ENCODE assay signal across 14 cellular contexts in the genomic region with DNA sequence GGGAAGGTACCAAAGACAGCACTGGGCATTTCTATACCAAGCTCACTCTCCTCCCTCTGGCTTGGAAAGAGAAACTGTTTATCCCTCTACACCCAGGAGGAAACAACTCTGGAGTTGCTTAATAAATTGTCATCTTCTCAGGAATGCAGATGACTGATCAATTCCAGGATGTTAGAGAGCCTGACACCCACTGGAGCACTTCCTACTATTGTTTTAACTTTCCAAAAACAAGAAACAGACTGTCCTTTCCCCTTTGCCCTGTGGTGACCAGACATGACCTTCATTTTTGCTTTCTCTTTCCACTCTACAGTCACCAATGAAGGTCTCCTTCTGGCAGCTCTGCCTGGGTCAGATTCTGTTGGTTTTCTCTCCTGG. TPM values are rescaled to one million over a fixed set of nuclear protein-coding genes. Genes with fewer than 3 reads are reported as not detected.
DNase-seq lines count a peak whose midpoint lies in the region; ATAC-seq, FAIRE-seq and TF ChIP-seq lines count a peak whose summit lies in the region.
"Had no signal": no experiment of that assay in that cellular context is flagged by ENCODE, and none has a peak within 500 bp of the region (broad histone marks: within the 10 kb centered on the region; RNA-seq: fewer than 3 reads in every experiment).

No MANE protein-coding gene starts in this region.

- peak overlapping the region; percentile 81 for H3K27ac Mint-ChIP-seq in activated T-helper 17 cell treated with anti-CD3 and anti-CD28 coated beads, Interleukin-2, amount 50 U/mL, for 72 hours

- DNase-seq in right cardiac atrium (no peak), small intestine (peak; percentile 12), osteoblast (ENCODE audit: insufficient read length, low spot score, missing footprints) (no peak), activated gamma-delta T cell (lab: John Stamatoyannopoulos, UW) (no peak), COLO668 (lab: John Stamatoyannopoulos, UW; ENCODE audit: unreplicated experiment) (no peak), ACHN (no peak)
- DNase-seq: foreskin fibroblast, mesendoderm, NCI-H1105 treated with DMSO at 0.1 percent for 48 hours, WERI-Rb-1 had no signal

- H3K4me2 ChIP-seq in Loucy (ENCODE audit: low read depth, low read length, poor library complexity, severe bottlenecking), result peak overlapping the region; percentile 41
- H3K4me2 ChIP-seq in osteoblast (ENCODE audit: insufficient read depth, low read length), result no peak overlapping the region

- H3K4me3 Mint-ChIP-seq in activated T-helper 17 cell treated with anti-CD3 and anti-CD28 coated beads, Interleukin-2, amount 50 U/mL, for 72 hours, result peak overlapping the region; percentile 55

- in situ Hi-C loops in ACHN (cut with HindIII; ENCODE audit: low pct_ligation_motif_present, low pct_unique_long_range_greater_than_20kb, low sequenced_read_pairs), result no loop called here

- intact Hi-C loops in right cardiac atrium (cut with DNase I), result loop anchor here in 1 of 4 donors (5.0 kb wide), 1 partner anchor 41 kb away; no protein-coding TSS in a partner anchor

- H3K9me3 ChIP-seq in Loucy (ENCODE audit: insufficient read depth, low read depth, low read length), result 0 out of 2 replicates have a peak, but pooled peaks cover 1% of the 10 kb centered on the region
- no peaks in the 10 kb centered on the region for H3K9me3 ChIP-seq in right cardiac atrium (ENCODE audit: control insufficient read depth, low read length)
- no peaks in the 10 kb centered on the region for H3K9me3 ChIP-seq in small intestine (ENCODE audit: control insufficient read depth, low read depth)
- H3K9me3 ChIP-seq in osteoblast (ENCODE audit: low read depth, low read length), result no peaks in the 10 kb centered on the region

- H3K27ac ChIP-seq in right cardiac atrium (ENCODE audit: low read length) (peak overlapping the region; percentile 90), small intestine (ENCODE audit: low read depth in 1 of 2, low read length in 1 of 2) (peak overlapping the region in 1 of 2 donors; percentile 73), osteoblast (ENCODE audit: low read depth, low read length) (no peak overlapping the region)
- H3K27ac ChIP-seq: WERI-Rb-1 had no signal

- H3K9ac ChIP-seq in Loucy (ENCODE audit: low read depth, low read length, poor library complexity, severe bottlenecking), result peak overlapping the region; percentile 1

- H3K79me2 ChIP-seq in Loucy (ENCODE audit: insufficient read depth, low read length), result no peaks in the 10 kb centered on the region
- no peaks in the 10 kb centered on the region for H3K79me2 ChIP-seq in osteoblast (ENCODE audit: insufficient read depth, low read length)

- H3K4me1 Mint-ChIP-seq in activated T-helper 17 cell treated with anti-CD3 and anti-CD28 coated beads, Interleukin-2, amount 50 U/mL, for 72 hours, result peaks cover 14% of the 10 kb centered on the region

- TF ChIP-seq CTCF in Loucy (conservative IDR thresholded peaks at IDR 0.05; ENCODE audit: low read length) (no peak), osteoblast (IDR thresholded peaks at IDR 0.05; ENCODE audit: extremely low read depth, low read depth, low read length) (no peak)

- H3K4me3 ChIP-seq in Loucy (ENCODE audit: low read length, poor library complexity, severe bottlenecking) (peak overlapping the region; percentile 3), right cardiac atrium (ENCODE audit: low read length) (no peak overlapping the region), small intestine (ENCODE audit: low read depth in 1 of 2, low read length in 2 of 2) (no peak overlapping the region), osteoblast (ENCODE audit: insufficient read depth, low read length) (no peak overlapping the region)

- H3K9me2 ChIP-seq in Loucy (replicated peaks; ENCODE audit: low read depth, low read length), result no peaks in the 10 kb centered on the region

- H3K4me1 ChIP-seq in Loucy (ENCODE audit: insufficient read depth, low read length, poor library complexity, severe bottlenecking) (peaks cover 17% of the 10 kb centered on the region), right cardiac atrium (ENCODE audit: control insufficient read depth, insufficient read depth, low read length) (peaks cover 11% of the 10 kb centered on the region), small intestine (ENCODE audit: control insufficient read depth in 2 of 2, insufficient read depth in 1 of 2, low read depth in 1 of 2, low read length in 1 of 2) (no peaks in the 10 kb centered on the region), osteoblast (ENCODE audit: insufficient read depth, low read length) (no peaks in the 10 kb centered on the region)

- H3K9me3 Mint-ChIP-seq in activated T-helper 17 cell treated with anti-CD3 and anti-CD28 coated beads, Interleukin-2, amount 50 U/mL, for 72 hours, result peaks cover 11% of the 10 kb centered on the region

- H3K36me3 Mint-ChIP-seq in activated T-helper 17 cell treated with anti-CD3 and anti-CD28 coated beads, Interleukin-2, amount 50 U/mL, for 72 hours (ENCODE audit: low read depth), result no peaks in the 10 kb centered on the region

- H3F3A ChIP-seq in Loucy (ENCODE audit: low read depth), result no peaks in the 10 kb centered on the region

- H3K27me3 ChIP-seq in Loucy (ENCODE audit: insufficient read depth, low read length, poor library complexity, severe bottlenecking) (no peaks in the 10 kb centered on the region), right cardiac atrium (ENCODE audit: control insufficient read depth, insufficient read depth) (no peaks in the 10 kb centered on the region), small intestine (ENCODE audit: control insufficient read depth in 2 of 2, insufficient read depth in 2 of 2, low read length in 2 of 2) (no peaks in the 10 kb centered on the region), osteoblast (ENCODE audit: insufficient read depth, low read length) (no peaks in the 10 kb centered on the region)

- no peaks in the 10 kb centered on the region for H3K27me3 Mint-ChIP-seq in activated T-helper 17 cell treated with anti-CD3 and anti-CD28 coated beads, Interleukin-2, amount 50 U/mL, for 72 hours

- FAIRE-seq in small intestine (lab: Jason Lieb, UNC), result no peak
- FAIRE-seq: astrocyte had no signal

- H3K36me3 ChIP-seq in Loucy (ENCODE audit: insufficient read depth, low read length), result no peaks in the 10 kb centered on the region
- no peaks in the 10 kb centered on the region for H3K36me3 ChIP-seq in small intestine (ENCODE audit: control insufficient read depth in 2 of 2, insufficient read depth in 2 of 2, low read length in 2 of 2)
- no peaks in the 10 kb centered on the region for H3K36me3 ChIP-seq in osteoblast (ENCODE audit: insufficient read depth, low read length)
- H3K36me3 ChIP-seq: WERI-Rb-1 had no signal

- H4K20me1 ChIP-seq in Loucy (ENCODE audit: insufficient read depth, low read length, poor library complexity, severe bottlenecking), result no peaks in the 10 kb centered on the region
- H4K20me1 ChIP-seq in osteoblast (ENCODE audit: insufficient read depth, low read length), result no peaks in the 10 kb centered on the region

- peak; percentile 65 for ATAC-seq in activated T-helper 17 cell treated with anti-CD3 and anti-CD28 coated beads, Interleukin-2, amount 50 U/mL, for 72 hours (replicated peaks)
- ATAC-seq in right cardiac atrium, result peak; percentile 92 to 98

- H2AFZ ChIP-seq in Loucy (ENCODE audit: low read length) (peak overlapping the region; percentile 86), osteoblast (ENCODE audit: low read length) (no peak overlapping the region)

RNA-seq across cellular contexts. Expression of gene GIMAP4, which starts 19.6 kb away (rescaled TPM):
- total RNA-seq in activated T-helper 17 cell treated with anti-CD3 and anti-CD28 coated beads, Interleukin-2, amount 50 U/mL, for 72 hours, result 100 to 1,000 TPM; 102 to 193 TPM
- 10 to 100 TPM; 20.2 to 44.8 (median 24.8) TPM for total RNA-seq in right cardiac atrium
- polyA plus RNA-seq in right cardiac atrium, result 31.3 TPM
- 10 to 100 TPM in 2 of 3 donors, 1 to 10 TPM in 1; 4.2 to 37.8 (median 17.3) TPM for polyA plus RNA-seq in small intestine
- total RNA-seq in osteoblast, result not detected in 2 replicates
- total RNA-seq: astrocyte, OCI-LY7 had no signal

RNA-seq across cellular contexts. Expression of gene GIMAP6, which starts 45.4 kb away (rescaled TPM):
- total RNA-seq in activated T-helper 17 cell treated with anti-CD3 and anti-CD28 coated beads, Interleukin-2, amount 50 U/mL, for 72 hours, result 10 to 100 TPM; 42.3 to 57.3 TPM
- total RNA-seq in right cardiac atrium, result 10 to 100 TPM; 22.1 to 29.1 (median 22.9) TPM
- polyA plus RNA-seq in right cardiac atrium, result 14.6 TPM
- 10 to 100 TPM in 2 of 3 donors, 1 to 10 TPM in 1; 3.8 to 28.1 (median 13.8) TPM for polyA plus RNA-seq in small intestine
- total RNA-seq in osteoblast, result 0.36 TPM in 1 of 2 replicates, not detected in the other
- total RNA-seq: astrocyte, OCI-LY7 had no signal

Comparison
In these comparisons a context has a peak if more than half of its experiments do, and no peak if none do; other contexts are left out.
1. RNA of gene GIMAP4, which starts 19.6 kb away (total RNA-seq): 102 to 193 TPM in activated T-helper 17 cell treated with anti-CD3 and anti-CD28 coated beads, Interleukin-2, amount 50 U/mL, for 72 hours and 20.2 to 44.8 TPM in right cardiac atrium; not detected in osteoblast; every median in the first group is over 10 times any median in the second.
2. RNA of gene GIMAP6, which starts 45.4 kb away (total RNA-seq): 42.3 to 57.3 TPM in activated T-helper 17 cell treated with anti-CD3 and anti-CD28 coated beads, Interleukin-2, amount 50 U/mL, for 72 hours and 22.1 to 29.1 TPM in right cardiac atrium; 0.36 TPM in osteoblast; every median in the first group is over 10 times any median in the second.